ENCODE assay signal across 1 cellular context in the genomic region with DNA sequence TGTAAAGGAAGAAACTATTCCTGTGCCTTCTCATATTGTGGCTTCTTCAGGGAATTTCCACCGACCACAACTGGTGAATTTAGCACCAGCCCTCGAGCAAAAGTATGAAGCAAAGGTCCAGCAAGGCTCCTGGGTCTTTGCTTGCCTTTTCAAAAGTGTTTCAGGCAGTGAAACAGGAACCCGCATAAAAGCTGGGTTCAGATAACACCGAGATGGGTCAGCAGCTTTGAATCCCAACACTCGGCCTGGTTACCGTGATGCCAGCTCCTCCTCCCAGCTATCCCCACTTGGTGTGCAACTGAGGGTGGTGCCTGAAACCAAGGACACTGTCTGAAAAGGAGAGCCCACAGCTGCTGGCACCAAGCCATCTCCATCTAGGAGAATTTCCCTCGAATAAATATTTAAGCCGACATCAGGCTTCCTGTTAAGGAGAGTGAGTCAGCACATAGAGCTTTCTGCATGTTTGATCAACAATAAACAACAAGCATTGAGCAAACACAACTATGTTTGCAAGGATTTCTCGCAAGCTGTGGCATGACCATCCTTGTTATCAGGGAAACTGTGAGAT.
TF ChIP-seq lines count a peak whose summit lies in the region.

No MANE protein-coding gene starts in this region.

TF ChIP-seq in HepG2, 621 proteins besides CTCF, POLR2A, EP300 and RAD21 (continued from another document):
- TF ChIP-seq SETDB1 (CRISPR knock-in tag; IDR thresholded peaks at IDR 0.05; ENCODE audit: borderline replicate concordance) (no peak), ZNF230 (CRISPR knock-in tag; IDR thresholded peaks at IDR 0.05) (0 out of 2 replicates have a peak, but pooled peaks have one; percentile 58), ZNF224 (CRISPR knock-in tag; IDR thresholded peaks at IDR 0.05) (peak; percentile 48; the same call in 1 of the 2 replicates), ZNF121 (CRISPR knock-in tag; IDR thresholded peaks at IDR 0.05) (no peak), SP4 (CRISPR knock-in tag; IDR thresholded peaks at IDR 0.05) (no peak), PRMT3 (CRISPR knock-in tag; IDR thresholded peaks at IDR 0.05; ENCODE audit: borderline replicate concordance, low read depth) (no peak), ZNF766 (CRISPR knock-in tag; IDR thresholded peaks at IDR 0.05; ENCODE audit: borderline replicate concordance) (no peak), ZNF569 (CRISPR knock-in tag; IDR thresholded peaks at IDR 0.05; ENCODE audit: borderline replicate concordance) (no peak), NFYC (CRISPR knock-in tag; IDR thresholded peaks at IDR 0.05) (no peak), PHF5A (CRISPR knock-in tag; IDR thresholded peaks at IDR 0.05; ENCODE audit: low read depth, unreplicated experiment) (no peak), ATF7-NPFF (CRISPR knock-in tag; IDR thresholded peaks at IDR 0.05; ENCODE audit: low read depth) (no peak; the same call in 1 of the 2 replicates), CAMTA2 (CRISPR knock-in tag; IDR thresholded peaks at IDR 0.05; ENCODE audit: borderline replicate concordance) (no peak), ZNF83 (CRISPR knock-in tag; IDR thresholded peaks at IDR 0.05; ENCODE audit: borderline replicate concordance) (no peak), ZNF207 (IDR thresholded peaks at IDR 0.05; ENCODE audit: borderline replicate concordance) (no peak), CCAR2 (optimal IDR thresholded peaks at IDR 0.05; ENCODE audit: low read depth, low read length) (no peak), ZNF33A (CRISPR knock-in tag; IDR thresholded peaks at IDR 0.05; ENCODE audit: borderline replicate concordance) (no peak), POLR2AphosphoS2 (IDR thresholded peaks at IDR 0.05; ENCODE audit: low read depth, low read length) (no peak), HNRNPL (IDR thresholded peaks at IDR 0.05; ENCODE audit: low read depth, low read length) (no peak), KDM1A (CRISPR knock-in tag; IDR thresholded peaks at IDR 0.05) (no peak; the same call in 1 of the 2 replicates), ZNF34 (CRISPR knock-in tag; IDR thresholded peaks at IDR 0.05; ENCODE audit: borderline replicate concordance) (no peak)
- TF ChIP-seq, protein P1, sequence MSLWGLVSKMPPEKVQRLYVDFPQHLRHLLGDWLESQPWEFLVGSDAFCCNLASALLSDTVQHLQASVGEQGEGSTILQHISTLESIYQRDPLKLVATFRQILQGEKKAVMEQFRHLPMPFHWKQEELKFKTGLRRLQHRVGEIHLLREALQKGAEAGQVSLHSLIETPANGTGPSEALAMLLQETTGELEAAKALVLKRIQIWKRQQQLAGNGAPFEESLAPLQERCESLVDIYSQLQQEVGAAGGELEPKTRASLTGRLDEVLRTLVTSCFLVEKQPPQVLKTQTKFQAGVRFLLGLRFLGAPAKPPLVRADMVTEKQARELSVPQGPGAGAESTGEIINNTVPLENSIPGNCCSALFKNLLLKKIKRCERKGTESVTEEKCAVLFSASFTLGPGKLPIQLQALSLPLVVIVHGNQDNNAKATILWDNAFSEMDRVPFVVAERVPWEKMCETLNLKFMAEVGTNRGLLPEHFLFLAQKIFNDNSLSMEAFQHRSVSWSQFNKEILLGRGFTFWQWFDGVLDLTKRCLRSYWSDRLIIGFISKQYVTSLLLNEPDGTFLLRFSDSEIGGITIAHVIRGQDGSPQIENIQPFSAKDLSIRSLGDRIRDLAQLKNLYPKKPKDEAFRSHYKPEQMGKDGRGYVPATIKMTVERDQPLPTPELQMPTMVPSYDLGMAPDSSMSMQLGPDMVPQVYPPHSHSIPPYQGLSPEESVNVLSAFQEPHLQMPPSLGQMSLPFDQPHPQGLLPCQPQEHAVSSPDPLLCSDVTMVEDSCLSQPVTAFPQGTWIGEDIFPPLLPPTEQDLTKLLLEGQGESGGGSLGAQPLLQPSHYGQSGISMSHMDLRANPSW (CRISPR knock-in tag; IDR thresholded peaks at IDR 0.05; ENCODE audit: borderline replicate concordance) = no peak
- TF ChIP-seq, protein P2, sequence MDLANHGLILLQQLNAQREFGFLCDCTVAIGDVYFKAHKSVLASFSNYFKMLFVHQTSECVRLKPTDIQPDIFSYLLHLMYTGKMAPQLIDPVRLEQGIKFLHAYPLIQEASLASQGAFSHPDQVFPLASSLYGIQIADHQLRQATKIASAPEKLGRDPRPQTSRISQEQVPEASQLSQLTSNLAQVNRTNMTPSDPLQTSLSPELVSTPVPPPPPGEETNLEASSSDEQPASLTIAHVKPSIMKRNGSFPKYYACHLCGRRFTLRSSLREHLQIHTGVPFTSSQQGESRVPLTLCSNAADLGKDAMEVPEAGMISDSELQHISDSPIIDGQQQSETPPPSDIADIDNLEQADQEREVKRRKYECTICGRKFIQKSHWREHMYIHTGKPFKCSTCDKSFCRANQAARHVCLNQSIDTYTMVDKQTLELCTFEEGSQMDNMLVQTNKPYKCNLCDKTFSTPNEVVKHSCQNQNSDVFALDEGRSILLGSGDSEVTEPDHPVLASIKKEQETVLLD (CRISPR knock-in tag; IDR thresholded peaks at IDR 0.05; ENCODE audit: low read depth) = no peak; the same call in 1 of the 2 replicates
- TF ChIP-seq, protein P3, sequence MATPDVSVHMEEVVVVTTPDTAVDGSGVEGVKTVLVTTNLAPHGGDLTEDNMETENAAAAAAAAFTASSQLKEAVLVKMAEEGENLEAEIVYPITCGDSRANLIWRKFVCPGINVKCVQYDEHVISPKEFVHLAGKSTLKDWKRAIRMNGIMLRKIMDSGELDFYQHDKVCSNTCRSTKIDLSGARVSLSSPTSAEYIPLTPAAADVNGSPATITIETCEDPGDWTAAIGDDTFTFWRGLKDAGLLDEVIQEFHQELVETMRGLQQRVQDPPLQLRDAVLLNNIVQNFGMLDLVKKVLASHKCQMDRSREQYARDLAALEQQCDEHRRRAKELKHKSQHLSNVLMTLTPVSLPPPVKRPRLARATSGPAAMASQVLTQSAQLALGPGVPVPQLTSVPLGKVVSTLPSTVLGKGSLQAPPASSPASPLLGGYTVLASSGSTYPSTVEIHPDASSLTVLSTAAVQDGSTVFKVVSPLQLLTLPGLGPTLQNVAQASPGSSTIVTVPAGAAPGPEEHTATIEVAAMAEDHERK (CRISPR knock-in tag; IDR thresholded peaks at IDR 0.05; ENCODE audit: low read depth) = no peak
- TF ChIP-seq, protein P4, sequence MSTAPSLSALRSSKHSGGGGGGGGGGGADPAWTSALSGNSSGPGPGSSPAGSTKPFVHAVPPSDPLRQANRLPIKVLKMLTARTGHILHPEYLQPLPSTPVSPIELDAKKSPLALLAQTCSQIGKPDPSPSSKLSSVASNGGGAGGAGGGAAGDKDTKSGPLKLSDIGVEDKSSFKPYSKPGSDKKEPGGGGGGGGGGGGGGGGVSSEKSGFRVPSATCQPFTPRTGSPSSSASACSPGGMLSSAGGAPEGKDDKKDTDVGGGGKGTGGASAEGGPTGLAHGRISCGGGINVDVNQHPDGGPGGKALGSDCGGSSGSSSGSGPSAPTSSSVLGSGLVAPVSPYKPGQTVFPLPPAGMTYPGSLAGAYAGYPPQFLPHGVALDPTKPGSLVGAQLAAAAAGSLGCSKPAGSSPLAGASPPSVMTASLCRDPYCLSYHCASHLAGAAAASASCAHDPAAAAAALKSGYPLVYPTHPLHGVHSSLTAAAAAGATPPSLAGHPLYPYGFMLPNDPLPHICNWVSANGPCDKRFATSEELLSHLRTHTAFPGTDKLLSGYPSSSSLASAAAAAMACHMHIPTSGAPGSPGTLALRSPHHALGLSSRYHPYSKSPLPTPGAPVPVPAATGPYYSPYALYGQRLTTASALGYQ (CRISPR knock-in tag; IDR thresholded peaks at IDR 0.05) = no peak; the same call in 1 of the 2 replicates
- TF ChIP-seq, protein P5, sequence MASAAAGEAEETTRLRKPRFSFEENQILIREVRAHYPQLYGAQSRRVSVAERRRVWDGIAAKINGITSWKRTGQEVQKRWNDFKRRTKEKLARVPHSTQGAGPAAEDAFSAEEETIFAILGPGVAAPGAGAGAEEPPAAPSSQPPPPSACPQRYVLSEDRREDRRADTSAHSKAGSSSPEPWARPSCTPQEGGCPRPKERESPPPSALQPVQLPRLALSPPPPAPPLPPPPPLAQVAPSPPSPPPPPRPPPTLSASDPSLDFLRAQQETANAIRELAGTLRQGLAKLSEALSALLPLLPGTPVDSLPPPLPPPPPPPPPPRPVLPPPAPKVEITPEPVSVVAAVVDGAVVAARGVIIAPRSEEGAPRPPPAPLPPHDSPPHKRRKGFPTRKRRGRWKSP (CRISPR knock-in tag; IDR thresholded peaks at IDR 0.05) = no peak; the same call in 1 of the 2 replicates
- TF ChIP-seq, protein P6, sequence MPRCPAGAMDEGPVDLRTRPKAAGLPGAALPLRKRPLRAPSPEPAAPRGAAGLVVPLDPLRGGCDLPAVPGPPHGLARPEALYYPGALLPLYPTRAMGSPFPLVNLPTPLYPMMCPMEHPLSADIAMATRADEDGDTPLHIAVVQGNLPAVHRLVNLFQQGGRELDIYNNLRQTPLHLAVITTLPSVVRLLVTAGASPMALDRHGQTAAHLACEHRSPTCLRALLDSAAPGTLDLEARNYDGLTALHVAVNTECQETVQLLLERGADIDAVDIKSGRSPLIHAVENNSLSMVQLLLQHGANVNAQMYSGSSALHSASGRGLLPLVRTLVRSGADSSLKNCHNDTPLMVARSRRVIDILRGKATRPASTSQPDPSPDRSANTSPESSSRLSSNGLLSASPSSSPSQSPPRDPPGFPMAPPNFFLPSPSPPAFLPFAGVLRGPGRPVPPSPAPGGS (CRISPR knock-in tag; IDR thresholded peaks at IDR 0.05) = no peak
- TF ChIP-seq, protein P7, sequence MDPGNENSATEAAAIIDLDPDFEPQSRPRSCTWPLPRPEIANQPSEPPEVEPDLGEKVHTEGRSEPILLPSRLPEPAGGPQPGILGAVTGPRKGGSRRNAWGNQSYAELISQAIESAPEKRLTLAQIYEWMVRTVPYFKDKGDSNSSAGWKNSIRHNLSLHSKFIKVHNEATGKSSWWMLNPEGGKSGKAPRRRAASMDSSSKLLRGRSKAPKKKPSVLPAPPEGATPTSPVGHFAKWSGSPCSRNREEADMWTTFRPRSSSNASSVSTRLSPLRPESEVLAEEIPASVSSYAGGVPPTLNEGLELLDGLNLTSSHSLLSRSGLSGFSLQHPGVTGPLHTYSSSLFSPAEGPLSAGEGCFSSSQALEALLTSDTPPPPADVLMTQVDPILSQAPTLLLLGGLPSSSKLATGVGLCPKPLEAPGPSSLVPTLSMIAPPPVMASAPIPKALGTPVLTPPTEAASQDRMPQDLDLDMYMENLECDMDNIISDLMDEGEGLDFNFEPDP (CRISPR knock-in tag; conservative IDR thresholded peaks at IDR 0.05) = no peak
- TF ChIP-seq, protein P8, sequence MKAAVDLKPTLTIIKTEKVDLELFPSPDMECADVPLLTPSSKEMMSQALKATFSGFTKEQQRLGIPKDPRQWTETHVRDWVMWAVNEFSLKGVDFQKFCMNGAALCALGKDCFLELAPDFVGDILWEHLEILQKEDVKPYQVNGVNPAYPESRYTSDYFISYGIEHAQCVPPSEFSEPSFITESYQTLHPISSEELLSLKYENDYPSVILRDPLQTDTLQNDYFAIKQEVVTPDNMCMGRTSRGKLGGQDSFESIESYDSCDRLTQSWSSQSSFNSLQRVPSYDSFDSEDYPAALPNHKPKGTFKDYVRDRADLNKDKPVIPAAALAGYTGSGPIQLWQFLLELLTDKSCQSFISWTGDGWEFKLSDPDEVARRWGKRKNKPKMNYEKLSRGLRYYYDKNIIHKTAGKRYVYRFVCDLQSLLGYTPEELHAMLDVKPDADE (CRISPR knock-in tag; IDR thresholded peaks at IDR 0.05) = no peak
- TF ChIP-seq, protein P9, sequence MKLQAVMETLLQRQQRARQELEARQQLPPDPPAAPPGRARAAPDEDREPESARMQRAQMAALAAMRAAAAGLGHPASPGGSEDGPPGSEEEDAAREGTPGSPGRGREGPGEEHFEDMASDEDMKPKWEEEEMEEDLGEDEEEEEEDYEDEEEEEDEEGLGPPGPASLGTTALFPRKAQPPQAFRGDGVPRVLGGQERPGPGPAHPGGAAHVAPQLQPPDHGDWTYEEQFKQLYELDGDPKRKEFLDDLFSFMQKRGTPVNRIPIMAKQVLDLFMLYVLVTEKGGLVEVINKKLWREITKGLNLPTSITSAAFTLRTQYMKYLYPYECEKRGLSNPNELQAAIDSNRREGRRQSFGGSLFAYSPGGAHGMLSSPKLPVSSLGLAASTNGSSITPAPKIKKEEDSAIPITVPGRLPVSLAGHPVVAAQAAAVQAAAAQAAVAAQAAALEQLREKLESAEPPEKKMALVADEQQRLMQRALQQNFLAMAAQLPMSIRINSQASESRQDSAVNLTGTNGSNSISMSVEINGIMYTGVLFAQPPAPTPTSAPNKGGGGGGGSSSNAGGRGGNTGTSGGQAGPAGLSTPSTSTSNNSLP (IDR thresholded peaks at IDR 0.05; ENCODE audit: low read depth, low read length) = peak; percentile 79; the same call in 1 of the 2 replicates
